ENCODE assay signal across 20 cellular contexts in the genomic region with DNA sequence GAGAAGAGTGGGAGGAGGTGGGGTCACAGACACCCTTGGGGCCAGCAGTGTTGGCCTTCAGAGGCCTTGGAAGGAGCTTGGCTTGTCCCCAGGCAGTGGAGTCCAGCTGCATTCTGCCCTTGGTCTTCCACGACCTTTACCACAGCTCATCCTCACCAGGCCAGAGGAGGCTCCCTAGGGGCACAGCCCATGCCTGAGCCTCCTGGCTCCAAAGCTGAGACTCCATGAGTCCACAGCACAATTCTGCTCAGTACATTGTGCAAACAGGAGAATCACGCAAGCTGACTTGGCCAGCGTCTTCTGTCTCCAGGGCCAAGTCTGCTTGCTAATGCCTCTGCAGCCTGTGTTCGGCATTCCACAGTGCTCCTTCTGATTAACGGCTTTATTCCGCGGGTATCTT.
DNase-seq lines count a peak whose midpoint lies in the region; ATAC-seq and TF ChIP-seq lines count a peak whose summit lies in the region.
"Had no signal": no experiment of that assay in that cellular context is flagged by ENCODE, and none has a peak within 500 bp of the region (broad histone marks: within the 10 kb centered on the region; RNA-seq: fewer than 3 reads in every experiment).

No MANE protein-coding gene starts in this region.

- ATAC-seq in heart left ventricle: peak in 3 of 4 donors; percentile 77 to 94 (median 93)
- peak; percentile 35 for ATAC-seq in mucosa of descending colon
- ATAC-seq in SK-N-SH treated with all-trans-retinoic acid at 6 μM for 48 hours: no peak
- ATAC-seq in GM18519 (IDR thresholded peaks at IDR 0.05; ENCODE audit: low FRiP score, unreplicated experiment): no peak
- ATAC-seq: naive thymus-derived CD8-positive, alpha-beta T cell had no signal

- TF ChIP-seq CTCF in heart left ventricle (IDR thresholded peaks at IDR 0.05) (no peak), mucosa of descending colon (IDR thresholded peaks at IDR 0.05) (no peak)

- H3K4me1 ChIP-seq in GM23248 (ENCODE audit: insufficient read depth) (no peaks in the 10 kb centered on the region), heart left ventricle (peaks cover 0 to 12% (median 0%) of the 10 kb centered on the region in 12 donors), mucosa of descending colon (ENCODE audit: low read depth) (no peaks in the 10 kb centered on the region), stomach smooth muscle (ENCODE audit: control insufficient read depth, insufficient read depth, low read length) (peaks cover 17% of the 10 kb centered on the region)
- H3K4me1 ChIP-seq: BLaER1 treated with 17β-estradiol and CSF1 and Interleukin-3, amounts not matched to agents 10 nM and 100 nM; parathyroid adenoma had no signal

- DNase-seq in GM23248: peak; percentile 11
- DNase-seq in heart left ventricle: peak; percentile 24 to 72 (median 66)
- DNase-seq in mucosa of descending colon: peak in 1 of 3 donors; percentile 11
- no peak for DNase-seq in NCI-H82 treated with DMSO at 0.1 percent for 48 hours (lab: John Stamatoyannopoulos, UW; ENCODE audit: unreplicated experiment)
- DNase-seq in stimulated activated naive CD4-positive, alpha-beta T cell treated with Interleukin-2 at 50 U/mL for 16 hours (lab: John Stamatoyannopoulos, UW): no peak
- DNase-seq: activated CD4-positive, alpha-beta T cell treated with anti-CD3 and anti-CD28 coated beads for 1 hour; activated naive CD4-positive, alpha-beta T cell treated with Interleukin-2 at 50 U/mL for 16 hours; activated T-cell treated with anti-CD3 and anti-CD28 coated beads, Interleukin-2, amount 50 U/mL, for 24 hours; central memory CD4-positive, alpha-beta T cell; dermis blood vessel endothelial cell; GOT3; mesenchymal stem cell; naive thymus-derived CD8-positive, alpha-beta T cell; NCI-H1048; NCI-H187 had no signal

- no peaks in the 10 kb centered on the region for H3K79me2 ChIP-seq in GM23248 (ENCODE audit: insufficient read depth)
- H3K79me2 ChIP-seq: parathyroid adenoma had no signal

- no peak for TF ChIP-seq POLR2A in heart left ventricle (IDR thresholded peaks at IDR 0.05)

- H3K36me3 ChIP-seq in GM23248 (ENCODE audit: low read depth): no peaks in the 10 kb centered on the region
- no peaks in the 10 kb centered on the region for H3K36me3 ChIP-seq in heart left ventricle
- no peaks in the 10 kb centered on the region for H3K36me3 ChIP-seq in mucosa of descending colon (ENCODE audit: low read depth)
- H3K36me3 ChIP-seq in stomach smooth muscle (ENCODE audit: control insufficient read depth in 2 of 2, insufficient read depth in 2 of 2, low read length in 2 of 2): no peaks in the 10 kb centered on the region
- H3K36me3 ChIP-seq: BLaER1 treated with 17β-estradiol and CSF1 and Interleukin-3, amounts not matched to agents 10 nM and 100 nM had no signal

- H3K27me3 ChIP-seq in GM23248 (replicated peaks; ENCODE audit: insufficient read depth): no peaks in the 10 kb centered on the region
- peaks cover 0 to 7% (median 0%) of the 10 kb centered on the region in 9 donors for H3K27me3 ChIP-seq in heart left ventricle
- no peaks in the 10 kb centered on the region for H3K27me3 ChIP-seq in stomach smooth muscle (ENCODE audit: control insufficient read depth in 1 of 2, insufficient read depth in 2 of 2, low read length in 2 of 2)
- H3K27me3 ChIP-seq: BLaER1 treated with 17β-estradiol and CSF1 and Interleukin-3, amounts not matched to agents 10 nM and 100 nM had no signal

- intact Hi-C loops in heart left ventricle (cut with DNase I): no loop called here
- intact Hi-C loops in mucosa of descending colon (cut with DNase I, micrococcal nuclease): no loop called here

- no peaks in the 10 kb centered on the region; the same call in 1 of the 2 replicates for H3K9me2 ChIP-seq in GM23248 (ENCODE audit: insufficient read depth)

- H3K9ac ChIP-seq in GM23248: no peak overlapping the region
- no peak overlapping the region for H3K9ac ChIP-seq in stomach smooth muscle (ENCODE audit: low read length in 2 of 2)
- H3K9ac ChIP-seq: BLaER1 treated with 17β-estradiol and CSF1 and Interleukin-3, amounts not matched to agents 10 nM and 100 nM; parathyroid adenoma had no signal

- 0% methylated on average over 7 of the region's 7 CpGs for WGBS in GM23248 (ENCODE audit: low coverage in 1 of 2, low lambda C conversion rate in 2 of 2, missing lambda C conversion rate in 2 of 2), 2 experiments
- WGBS in heart left ventricle, 4 donors: 56 to 74% (median 65%) methylated on average over 7 of the region's 7 CpGs

- H3K4me2 ChIP-seq in GM23248 (ENCODE audit: unreplicated experiment): no peak overlapping the region
- H3K4me2 ChIP-seq: BLaER1 treated with 17β-estradiol and CSF1 and Interleukin-3, amounts not matched to agents 10 nM and 100 nM had no signal

- H3K4me3 ChIP-seq in GM23248: no peak overlapping the region
- no peak overlapping the region for H3K4me3 ChIP-seq in heart left ventricle
- H3K4me3 ChIP-seq in mucosa of descending colon: no peak overlapping the region
- peak overlapping the region in 1 of 2 donors; percentile 29 for H3K4me3 ChIP-seq in stomach smooth muscle (ENCODE audit: low read length in 2 of 2)
- H3K4me3 ChIP-seq: BLaER1 treated with 17β-estradiol and CSF1 and Interleukin-3, amounts not matched to agents 10 nM and 100 nM had no signal

- in situ Hi-C loops in GM23248 (cut with MboI): no loop called here

- no peaks in the 10 kb centered on the region for H4K20me1 ChIP-seq in GM23248 (ENCODE audit: insufficient read depth)
- H4K20me1 ChIP-seq: BLaER1 treated with 17β-estradiol and CSF1 and Interleukin-3, amounts not matched to agents 10 nM and 100 nM had no signal

- H3F3A ChIP-seq in GM23248 (ENCODE audit: insufficient read depth): no peaks in the 10 kb centered on the region

- no peak overlapping the region for H2AFZ ChIP-seq in GM23248
- H2AFZ ChIP-seq: parathyroid adenoma had no signal

- H3K27ac ChIP-seq in GM23248 (no peak overlapping the region), heart left ventricle (no peak overlapping the region), stomach smooth muscle (ENCODE audit: low read length) (peak overlapping the region; percentile 37)
- H3K27ac ChIP-seq: BLaER1 treated with 17β-estradiol and CSF1 and Interleukin-3, amounts not matched to agents 10 nM and 100 nM; parathyroid adenoma had no signal

- peaks cover 3% of the 10 kb centered on the region for H3K9me3 ChIP-seq in GM23248 (ENCODE audit: low read depth)
- peaks cover 0 to 37% (median 13%) of the 10 kb centered on the region in 12 donors for H3K9me3 ChIP-seq in heart left ventricle
- H3K9me3 ChIP-seq in mucosa of descending colon: peaks cover 4% of the 10 kb centered on the region
- H3K9me3 ChIP-seq in stomach smooth muscle (ENCODE audit: control insufficient read depth in 2 of 2, low read length in 2 of 2): peaks cover 0 to 20% of the 10 kb centered on the region in 2 donors

TF ChIP-seq in SK-N-SH treated with all-trans-retinoic acid at 6 μM for 48 hours, 23 proteins besides CTCF, POLR2A, EP300 and RAD21:
- TF ChIP-seq ESRRG (CRISPR knock-in tag; IDR thresholded peaks at IDR 0.05): no peak
- no peak for TF ChIP-seq BACH2 (CRISPR knock-in tag; IDR thresholded peaks at IDR 0.05; ENCODE audit: borderline replicate concordance)
- no peak for TF ChIP-seq TOX (CRISPR knock-in tag; IDR thresholded peaks at IDR 0.05; ENCODE audit: borderline replicate concordance)
- no peak for TF ChIP-seq SNAI2 (CRISPR knock-in tag; IDR thresholded peaks at IDR 0.05)
- TF ChIP-seq, protein P1, sequence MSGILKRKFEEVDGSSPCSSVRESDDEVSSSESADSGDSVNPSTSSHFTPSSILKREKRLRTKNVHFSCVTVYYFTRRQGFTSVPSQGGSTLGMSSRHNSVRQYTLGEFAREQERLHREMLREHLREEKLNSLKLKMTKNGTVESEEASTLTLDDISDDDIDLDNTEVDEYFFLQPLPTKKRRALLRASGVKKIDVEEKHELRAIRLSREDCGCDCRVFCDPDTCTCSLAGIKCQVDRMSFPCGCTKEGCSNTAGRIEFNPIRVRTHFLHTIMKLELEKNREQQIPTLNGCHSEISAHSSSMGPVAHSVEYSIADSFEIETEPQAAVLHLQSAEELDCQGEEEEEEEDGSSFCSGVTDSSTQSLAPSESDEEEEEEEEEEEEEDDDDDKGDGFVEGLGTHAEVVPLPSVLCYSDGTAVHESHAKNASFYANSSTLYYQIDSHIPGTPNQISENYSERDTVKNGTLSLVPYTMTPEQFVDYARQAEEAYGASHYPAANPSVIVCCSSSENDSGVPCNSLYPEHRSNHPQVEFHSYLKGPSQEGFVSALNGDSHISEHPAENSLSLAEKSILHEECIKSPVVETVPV (CRISPR knock-in tag; IDR thresholded peaks at IDR 0.05): no peak
- TF ChIP-seq TCF4 (CRISPR knock-in tag; IDR thresholded peaks at IDR 0.05; ENCODE audit: borderline replicate concordance): no peak
- TF ChIP-seq, protein P2, sequence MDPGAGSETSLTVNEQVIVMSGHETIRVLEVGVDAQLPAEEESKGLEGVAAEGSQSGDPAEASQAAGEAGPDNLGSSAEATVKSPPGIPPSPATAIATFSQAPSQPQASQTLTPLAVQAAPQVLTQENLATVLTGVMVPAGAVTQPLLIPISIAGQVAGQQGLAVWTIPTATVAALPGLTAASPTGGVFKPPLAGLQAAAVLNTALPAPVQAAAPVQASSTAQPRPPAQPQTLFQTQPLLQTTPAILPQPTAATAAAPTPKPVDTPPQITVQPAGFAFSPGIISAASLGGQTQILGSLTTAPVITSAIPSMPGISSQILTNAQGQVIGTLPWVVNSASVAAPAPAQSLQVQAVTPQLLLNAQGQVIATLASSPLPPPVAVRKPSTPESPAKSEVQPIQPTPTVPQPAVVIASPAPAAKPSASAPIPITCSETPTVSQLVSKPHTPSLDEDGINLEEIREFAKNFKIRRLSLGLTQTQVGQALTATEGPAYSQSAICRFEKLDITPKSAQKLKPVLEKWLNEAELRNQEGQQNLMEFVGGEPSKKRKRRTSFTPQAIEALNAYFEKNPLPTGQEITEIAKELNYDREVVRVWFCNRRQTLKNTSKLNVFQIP (CRISPR knock-in tag; IDR thresholded peaks at IDR 0.05; ENCODE audit: borderline replicate concordance, low read depth): no peak
- TF ChIP-seq, protein P3, sequence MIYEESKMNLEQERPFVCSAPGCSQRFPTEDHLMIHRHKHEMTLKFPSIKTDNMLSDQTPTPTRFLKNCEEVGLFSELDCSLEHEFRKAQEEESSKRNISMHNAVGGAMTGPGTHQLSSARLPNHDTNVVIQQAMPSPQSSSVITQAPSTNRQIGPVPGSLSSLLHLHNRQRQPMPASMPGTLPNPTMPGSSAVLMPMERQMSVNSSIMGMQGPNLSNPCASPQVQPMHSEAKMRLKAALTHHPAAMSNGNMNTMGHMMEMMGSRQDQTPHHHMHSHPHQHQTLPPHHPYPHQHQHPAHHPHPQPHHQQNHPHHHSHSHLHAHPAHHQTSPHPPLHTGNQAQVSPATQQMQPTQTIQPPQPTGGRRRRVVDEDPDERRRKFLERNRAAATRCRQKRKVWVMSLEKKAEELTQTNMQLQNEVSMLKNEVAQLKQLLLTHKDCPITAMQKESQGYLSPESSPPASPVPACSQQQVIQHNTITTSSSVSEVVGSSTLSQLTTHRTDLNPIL (CRISPR knock-in tag; IDR thresholded peaks at IDR 0.05; ENCODE audit: low read depth): no peak
- no peak for TF ChIP-seq ZNF70 (CRISPR knock-in tag; IDR thresholded peaks at IDR 0.05)
- TF ChIP-seq ZFP30 (CRISPR knock-in tag; IDR thresholded peaks at IDR 0.05): no peak
- TF ChIP-seq OSR1 (CRISPR knock-in tag; IDR thresholded peaks at IDR 0.05): no peak

Comparison
In these comparisons a context has a peak if more than half of its experiments do, and no peak if none do; other contexts are left out.
1. DNase-seq: peak in GM23248 (single experiment) and heart left ventricle (5 of 5); none in NCI-H82 treated with DMSO at 0.1 percent for 48 hours (single experiment) and stimulated activated naive CD4-positive, alpha-beta T cell treated with Interleukin-2 at 50 U/mL for 16 hours (single experiment).
2. ATAC-seq: peak in heart left ventricle (3 of 4) and mucosa of descending colon (single experiment); none in SK-N-SH treated with all-trans-retinoic acid at 6 μM for 48 hours (single experiment) and GM18519 (single experiment).